ENCODE assay signal across 9 cellular contexts in genomic region chr14:85534435-85534834, GRCh38. TPM values are rescaled to one million over a fixed set of nuclear protein-coding genes. Genes with fewer than 3 reads are reported as not detected.
A peak's percentile ranks its signal among the peaks of the same experiment; 100 is the strongest.
DNase-seq lines count a peak whose midpoint lies in the region; ATAC-seq and TF ChIP-seq lines count a peak whose summit lies in the region.
"Had no signal": no experiment of that assay in that cellular context is flagged by ENCODE, and none has a peak within 500 bp of the region (broad histone marks: within the 10 kb centered on the region; RNA-seq: fewer than 3 reads in every experiment).

No MANE protein-coding gene starts in this region.

- peak overlapping the region in 1 of 10 donors; percentile 48 for H3K4me3 Mint-ChIP-seq in naive thymus-derived CD4-positive, alpha-beta T cell
- H3K4me3 Mint-ChIP-seq in activated T-cell treated with anti-CD3 and anti-CD28 coated beads, Interleukin-2, amount 50 U/mL, for 4 hours: no peak overlapping the region

- H3K9me3 ChIP-seq in hepatocyte (ENCODE audit: low read depth): no peaks in the 10 kb centered on the region
- H3K9me3 ChIP-seq in gastrocnemius medialis: no peaks in the 10 kb centered on the region
- no peaks in the 10 kb centered on the region for H3K9me3 ChIP-seq in naive thymus-derived CD4-positive, alpha-beta T cell (ENCODE audit: control insufficient read depth in 2 of 3, low read length in 3 of 3)

- H3K27ac ChIP-seq in angular gyrus (ENCODE audit: low read depth, low read length) (peak overlapping the region; percentile 80), hepatocyte (peak overlapping the region; percentile 75), gastrocnemius medialis (peak overlapping the region; percentile 83 to 91 (median 90))
- H3K27ac ChIP-seq in naive thymus-derived CD4-positive, alpha-beta T cell (ENCODE audit: low read depth, low read length): no peak overlapping the region

- no peak overlapping the region for H2AFZ ChIP-seq in hepatocyte

- H3K4me2 ChIP-seq in hepatocyte: peak overlapping the region; percentile 86

- H3K27me3 Mint-ChIP-seq in naive thymus-derived CD4-positive, alpha-beta T cell: peaks cover 54 to 78% (median 65%) of the 10 kb centered on the region in 5 donors
- peaks cover 55% of the 10 kb centered on the region for H3K27me3 Mint-ChIP-seq in activated T-cell treated with anti-CD3 and anti-CD28 coated beads, Interleukin-2, amount 50 U/mL, for 4 hours (ENCODE audit: low read depth)

- H3K36me3 Mint-ChIP-seq in naive thymus-derived CD4-positive, alpha-beta T cell: peaks cover 0 to 5% (median 0%) of the 10 kb centered on the region in 5 donors
- H3K36me3 Mint-ChIP-seq in activated T-cell treated with anti-CD3 and anti-CD28 coated beads, Interleukin-2, amount 50 U/mL, for 4 hours (ENCODE audit: insufficient read depth): no peaks in the 10 kb centered on the region

- no peak for TF ChIP-seq CTCF in HFF-Myc (IDR thresholded peaks at IDR 0.05; ENCODE audit: low read depth, low read length, missing control alignments)
- no peak for TF ChIP-seq CTCF in hepatocyte (IDR thresholded peaks at IDR 0.05; ENCODE audit: poor library complexity)
- no peak for TF ChIP-seq CTCF in gastrocnemius medialis (IDR thresholded peaks at IDR 0.05 in 4 of 5, conservative IDR thresholded peaks at IDR 0.05 in 1 of 5)

- WGBS in hepatocyte (ENCODE audit: low lambda C conversion rate, missing lambda C conversion rate): under 1% methylated on average over 17 of the region's 17 CpGs

- DNase-seq in HFF-Myc (ENCODE audit: extremely low read depth, low read depth) (no peak), hepatocyte (ENCODE audit: low spot score) (peak; percentile 25), gastrocnemius medialis (peak in 1 of 2 donors; percentile 28), left lobe of liver (ENCODE audit: low spot score) (no peak)
- no peak for DNase-seq in naive thymus-derived CD4-positive, alpha-beta T cell
- no peak for DNase-seq in activated T-cell treated with anti-CD3 and anti-CD28 coated beads, Interleukin-2, amount 50 U/mL, for 4 hours
- DNase-seq: activated effector memory CD4-positive, alpha-beta T cell treated with anti-CD3 and anti-CD28 coated beads, Interleukin-2, amount 50 U/mL, for 16 hours had no signal

- H3K4me1 Mint-ChIP-seq in naive thymus-derived CD4-positive, alpha-beta T cell: peaks cover 0 to 20% (median 16%) of the 10 kb centered on the region in 7 donors
- peaks cover 4% of the 10 kb centered on the region for H3K4me1 Mint-ChIP-seq in activated T-cell treated with anti-CD3 and anti-CD28 coated beads, Interleukin-2, amount 50 U/mL, for 4 hours (ENCODE audit: low read depth)

- intact Hi-C loops in gastrocnemius medialis (cut with DNase I; ENCODE audit: low total_unique reads): loop anchor here (5.0 kb wide), 2 partner anchors 93 to 263 kb away; no protein-coding TSS in a partner anchor
- intact Hi-C loops in naive thymus-derived CD4-positive, alpha-beta T cell (cut with micrococcal nuclease): no loop called here

- H3K9me3 Mint-ChIP-seq in naive thymus-derived CD4-positive, alpha-beta T cell: peaks cover 0 to 18% (median 4%) of the 10 kb centered on the region in 11 donors
- no peaks in the 10 kb centered on the region for H3K9me3 Mint-ChIP-seq in activated T-cell treated with anti-CD3 and anti-CD28 coated beads, Interleukin-2, amount 50 U/mL, for 4 hours

- CTCF ChIA-PET in naive thymus-derived CD4-positive, alpha-beta T cell (lab: Charles Lee): no interaction called here

- H3K4me3 ChIP-seq in HFF-Myc (replicated peaks; ENCODE audit: low read depth, low read length) (peak overlapping the region; percentile 91), hepatocyte (peak overlapping the region; percentile 71), gastrocnemius medialis (peak overlapping the region; percentile 73 to 79 (median 74))
- H3K4me3 ChIP-seq in naive thymus-derived CD4-positive, alpha-beta T cell (ENCODE audit: low read length): no peak overlapping the region

- H3K36me3 ChIP-seq in hepatocyte (replicated peaks; ENCODE audit: insufficient read depth, low read depth) (no peaks in the 10 kb centered on the region), gastrocnemius medialis (no peaks in the 10 kb centered on the region)
- H3K36me3 ChIP-seq in naive thymus-derived CD4-positive, alpha-beta T cell (ENCODE audit: control insufficient read depth in 2 of 3, insufficient read depth in 3 of 3, low read length in 3 of 3): no peaks in the 10 kb centered on the region

- peaks cover 63% of the 10 kb centered on the region for H3K79me2 ChIP-seq in hepatocyte

- in situ Hi-C loops in gastrocnemius medialis (cut with MboI; ENCODE audit: low sequenced_read_pairs in 4 of 4): loop anchor here in 1 of 4 donors (10.0 kb wide), 1 partner anchor 80 kb away; no protein-coding TSS in a partner anchor

- H3K27me3 ChIP-seq in hepatocyte (peaks cover 12% of the 10 kb centered on the region), gastrocnemius medialis (peaks cover 0 to 2% (median 0%) of the 10 kb centered on the region in 3 donors)
- H3K27me3 ChIP-seq in naive thymus-derived CD4-positive, alpha-beta T cell (ENCODE audit: control insufficient read depth in 2 of 2, insufficient read depth in 2 of 2, low read length in 2 of 2): peaks cover 0 to 6% of the 10 kb centered on the region in 2 donors

- H3K9me2 ChIP-seq in hepatocyte (replicated peaks; ENCODE audit: insufficient read depth): no peaks in the 10 kb centered on the region

- ATAC-seq in gastrocnemius medialis: no peak
- ATAC-seq in left lobe of liver: no peak
- no peak for ATAC-seq in HG03520 (IDR thresholded peaks at IDR 0.05; ENCODE audit: unreplicated experiment)
- ATAC-seq in naive thymus-derived CD4-positive, alpha-beta T cell: no peak
- no peak for ATAC-seq in activated T-cell treated with anti-CD3 and anti-CD28 coated beads, Interleukin-2, amount 50 U/mL, for 4 hours

- POLR2A ChIA-PET in naive thymus-derived CD4-positive, alpha-beta T cell (lab: Charles Lee): no interaction called here

- H3K4me1 ChIP-seq in hepatocyte (ENCODE audit: insufficient read depth) (no peaks in the 10 kb centered on the region), gastrocnemius medialis (peaks cover 13 to 17% of the 10 kb centered on the region in 2 donors)
- H3K4me1 ChIP-seq in naive thymus-derived CD4-positive, alpha-beta T cell (ENCODE audit: control insufficient read depth in 2 of 2, insufficient read depth in 2 of 2, low read length in 2 of 2): no peaks in the 10 kb centered on the region

- TF ChIP-seq POLR2A in gastrocnemius medialis (IDR thresholded peaks at IDR 0.05): no peak

- no peak overlapping the region for H3K27ac Mint-ChIP-seq in naive thymus-derived CD4-positive, alpha-beta T cell

- H4K20me1 ChIP-seq in hepatocyte (ENCODE audit: insufficient read depth, poor library complexity, severe bottlenecking): peaks cover 4% of the 10 kb centered on the region

RNA-seq across cellular contexts. Expression of gene FLRT2, which starts 4.5 kb away (rescaled TPM):
- total RNA-seq in hepatocyte (42.3 and 48.0 TPM in 2 replicates), gastrocnemius medialis (1 to 10 TPM; 2.2 to 7.1 (median 5.4) TPM), left lobe of liver (1.7 TPM)
- polyA plus RNA-seq in hepatocyte: 31.3 and 32.9 TPM in 2 replicates
- total RNA-seq in naive thymus-derived CD4-positive, alpha-beta T cell: not detected
- polyA plus RNA-seq in naive thymus-derived CD4-positive, alpha-beta T cell: not detected
- under 1 TPM in 1 of 3 donors, not detected in 2; 0.18 TPM for total RNA-seq in activated T-cell treated with anti-CD3 and anti-CD28 coated beads, Interleukin-2, amount 50 U/mL, for 4 hours
